Comparison of ENCODE assay signal across 17 cellular contexts in genomic region chr17:55723488-55723848, GRCh38. TPM values are rescaled to one million over a fixed set of nuclear protein-coding genes. Genes with fewer than 3 reads are reported as not detected.
A peak's percentile ranks its signal among the peaks of the same experiment; 100 is the strongest.
DNase-seq lines count a peak whose midpoint lies in the region; ATAC-seq and TF ChIP-seq lines count a peak whose summit lies in the region.
"Had no signal": no experiment of that assay in that cellular context is flagged by ENCODE, and none has a peak within 500 bp of the region (broad histone marks: within the 10 kb centered on the region; RNA-seq: fewer than 3 reads in every experiment).

No MANE protein-coding gene starts in this region.

- H3K27me3 ChIP-seq in left ventricle myocardium inferior (ENCODE audit: low read depth): no peaks in the 10 kb centered on the region
- H3K27me3 ChIP-seq in rectal smooth muscle tissue (ENCODE audit: control insufficient read depth, insufficient read depth, low read length): no peaks in the 10 kb centered on the region

- H3K27ac ChIP-seq in left ventricle myocardium inferior (replicated peaks): peak overlapping the region; percentile 64
- H3K27ac ChIP-seq in rectal smooth muscle tissue (ENCODE audit: low read depth, low read length): peak overlapping the region; percentile 68

- no peak overlapping the region for H3K9ac ChIP-seq in rectal smooth muscle tissue (ENCODE audit: low read length)

- intact Hi-C loops in left ventricle myocardium inferior (cut with micrococcal nuclease) (no loop called here), Right ventricle myocardium superior (cut with DNase I) (loop anchor here (5.0 kb wide), 1 partner anchor 86 kb away; no protein-coding TSS in a partner anchor)

- H3K36me3 ChIP-seq in left ventricle myocardium inferior (peaks cover 17% of the 10 kb centered on the region), rectal smooth muscle tissue (ENCODE audit: control insufficient read depth, insufficient read depth, low read length) (no peaks in the 10 kb centered on the region)

- no peak for ATAC-seq in Right ventricle myocardium superior (ENCODE audit: poor library complexity)
- no peak for ATAC-seq in GM19467 (IDR thresholded peaks at IDR 0.05; ENCODE audit: unreplicated experiment)
- ATAC-seq: stimulated activated effector memory CD8-positive, alpha-beta T cell treated with anti-CD3 and anti-CD28 coated beads, Interleukin-12 subunit alpha, Interleukin-12 subunit beta, amount 100 ng/mL, for 72 hours had no signal

- H3K9me3 ChIP-seq in left ventricle myocardium inferior (replicated peaks): no peaks in the 10 kb centered on the region

- H3K4me3 ChIP-seq in left ventricle myocardium inferior (peak overlapping the region; percentile 55), fibroblast of villous mesenchyme (ENCODE audit: low read depth, low read length) (peak overlapping the region; percentile 53), rectal smooth muscle tissue (ENCODE audit: low read length) (peak overlapping the region; percentile 47)

- no peak for TF ChIP-seq CTCF in left ventricle myocardium inferior (IDR thresholded peaks at IDR 0.05; ENCODE audit: borderline replicate concordance)
- TF ChIP-seq CTCF in fibroblast of villous mesenchyme (IDR thresholded peaks at IDR 0.05; ENCODE audit: insufficient read depth, low read depth, low read length): no peak

- DNase-seq in left ventricle myocardium inferior (no peak), Right ventricle myocardium superior (no peak), fibroblast of villous mesenchyme (ENCODE audit: low read depth) (no peak), hypothalamus (lab: John Stamatoyannopoulos, UW) (no peak)
- no peak for DNase-seq in activated CD4-positive, alpha-beta T cell treated with anti-CD3 and anti-CD28 coated beads, Interleukin-2, amount 50 U/mL, for 48 hours
- DNase-seq in effector CD8-positive, alpha-beta T cell (lab: John Stamatoyannopoulos, UW): no peak
- DNase-seq: activated CD4-positive, alpha-beta T cell treated with anti-CD3 and anti-CD28 coated beads, Interleukin-2, amount 10 ng/mL, durations not matched to agents 24 days and 14 days; activated T-cell treated with anti-CD3 and anti-CD28 coated beads for 4 hours; COR-L47; naive B cell; NCI-H1417; SIG-M5 had no signal

- H3K4me1 ChIP-seq in left ventricle myocardium inferior (peaks cover 77% of the 10 kb centered on the region), rectal smooth muscle tissue (ENCODE audit: control insufficient read depth, insufficient read depth, low read length) (peaks cover 18% of the 10 kb centered on the region)

RNA-seq across cellular contexts. Expression of gene TMEM100, which starts 0.8 kb away (rescaled TPM):
- total RNA-seq in left ventricle myocardium inferior (13.9 TPM), Right ventricle myocardium superior (15.5 TPM), fibroblast of villous mesenchyme (under 0.01 and 1.3 TPM in 2 replicates)
- total RNA-seq: activated CD4-positive, alpha-beta T cell treated with anti-CD3 and anti-CD28 coated beads, Interleukin-2, amount 10 ng/mL, durations not matched to agents 24 days and 14 days; bronchial epithelial cell; kidney epithelial cell had no signal

RNA-seq across cellular contexts. Expression of gene PCTP, which starts 27.4 kb away (rescaled TPM):
- total RNA-seq in left ventricle myocardium inferior: 19.6 TPM
- 19.1 TPM for total RNA-seq in Right ventricle myocardium superior
- total RNA-seq in fibroblast of villous mesenchyme: 11.2 and 13.9 TPM in 2 replicates
